ENCODE assay signal across 8 cellular contexts in the genomic region with DNA sequence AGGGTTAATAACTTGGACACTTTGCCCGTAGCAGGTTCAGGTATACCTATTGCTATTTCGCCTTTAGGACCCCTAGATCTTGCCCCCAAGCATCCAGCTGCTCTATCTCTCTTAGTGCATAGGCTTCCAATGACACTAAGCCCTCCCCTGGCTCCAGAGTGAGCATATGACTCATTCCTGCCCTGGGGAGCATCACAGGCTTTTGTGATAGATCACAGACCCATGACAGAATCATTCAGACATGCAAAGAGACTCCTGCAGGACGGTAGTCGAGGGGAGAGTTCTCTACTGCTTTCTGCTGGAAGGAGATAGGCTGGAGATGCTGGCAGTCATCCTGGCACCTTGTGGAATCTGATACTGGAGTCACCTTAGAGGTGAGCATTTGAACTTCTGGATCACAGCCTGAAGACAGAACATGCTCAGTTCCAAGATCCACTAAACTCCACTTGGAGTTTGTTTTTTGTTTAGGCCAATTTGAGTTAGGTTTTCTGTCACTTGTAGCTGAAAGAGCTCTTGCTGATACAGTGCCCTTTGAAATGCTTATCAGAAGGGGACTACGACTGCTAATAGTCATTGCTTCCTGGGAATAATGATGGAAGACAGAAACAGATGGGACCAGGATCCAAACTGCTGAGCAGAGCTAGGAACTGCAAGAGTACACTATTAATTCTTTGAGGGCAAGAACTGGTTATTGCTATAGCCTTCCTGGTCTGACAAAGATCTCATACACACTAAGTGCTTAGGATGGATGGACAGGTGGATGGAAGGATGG. TPM values are rescaled to one million over a fixed set of nuclear protein-coding genes. Genes with fewer than 3 reads are reported as not detected.
DNase-seq lines count a peak whose midpoint lies in the region; ATAC-seq and TF ChIP-seq lines count a peak whose summit lies in the region.

No MANE protein-coding gene starts in this region.

- no peak for TF ChIP-seq POLR2A in HCT116 (IDR thresholded peaks at IDR 0.05; ENCODE audit: borderline replicate concordance, extremely low read depth, insufficient read depth, insufficient read length)

- H3K27me3 ChIP-seq in HCT116 (ENCODE audit: insufficient read depth, low read length): no peaks in the 10 kb centered on the region
- no peaks in the 10 kb centered on the region for H3K27me3 ChIP-seq in smooth muscle cell (ENCODE audit: low read depth)

- peaks cover 13% of the 10 kb centered on the region for H3K36me3 Mint-ChIP-seq in activated CD4-positive, alpha-beta memory T cell treated with anti-CD3 and anti-CD28 coated beads for 36 hours
- peaks cover 17% of the 10 kb centered on the region for H3K36me3 Mint-ChIP-seq in activated CD4-positive, alpha-beta memory T cell treated with anti-CD3 and anti-CD28 coated beads, Interleukin-2, amount 10 ng/mL, durations not matched to agents 7 days and 5 days (ENCODE audit: low read depth)
- peaks cover 44% of the 10 kb centered on the region for H3K36me3 Mint-ChIP-seq in activated T-cell treated with anti-CD3 and anti-CD28 coated beads, Interleukin-2, amount 50 U/mL, for 24 hours (ENCODE audit: low read depth)

- H3K36me3 ChIP-seq in HCT116 (ENCODE audit: control insufficient read depth in 1 of 2, insufficient read depth in 2 of 2, low read length in 2 of 2) (0 out of 4 replicates have a peak, but pooled peaks cover 0 to 2% of the 10 kb centered on the region in 2 experiments), smooth muscle cell (ENCODE audit: low read depth) (no peaks in the 10 kb centered on the region)

- H3K4me1 Mint-ChIP-seq in activated CD4-positive, alpha-beta memory T cell treated with anti-CD3 and anti-CD28 coated beads for 36 hours (ENCODE audit: low read depth): peaks cover 64% of the 10 kb centered on the region
- H3K4me1 Mint-ChIP-seq in activated CD4-positive, alpha-beta memory T cell treated with anti-CD3 and anti-CD28 coated beads, Interleukin-2, amount 10 ng/mL, durations not matched to agents 7 days and 5 days: peaks cover 25% of the 10 kb centered on the region
- peaks cover 67% of the 10 kb centered on the region for H3K4me1 Mint-ChIP-seq in activated T-cell treated with anti-CD3 and anti-CD28 coated beads, Interleukin-2, amount 50 U/mL, for 24 hours (ENCODE audit: low read depth)

- H3K27ac Mint-ChIP-seq in activated CD4-positive, alpha-beta memory T cell treated with anti-CD3 and anti-CD28 coated beads for 36 hours: no peak overlapping the region
- H3K27ac Mint-ChIP-seq in activated CD4-positive, alpha-beta memory T cell treated with anti-CD3 and anti-CD28 coated beads, Interleukin-2, amount 10 ng/mL, durations not matched to agents 7 days and 5 days: no peak overlapping the region
- H3K27ac Mint-ChIP-seq in activated T-cell treated with anti-CD3 and anti-CD28 coated beads, Interleukin-2, amount 50 U/mL, for 24 hours: peak overlapping the region; percentile 5

- no peaks in the 10 kb centered on the region for H3K9me3 ChIP-seq in HCT116 (ENCODE audit: control insufficient read depth in 1 of 2, insufficient read depth in 1 of 2, low read depth in 1 of 2, low read length in 2 of 2)
- H3K9me3 ChIP-seq in smooth muscle cell (replicated peaks; ENCODE audit: low read depth): no peaks in the 10 kb centered on the region

- no peaks in the 10 kb centered on the region for H3K9me3 Mint-ChIP-seq in activated CD4-positive, alpha-beta memory T cell treated with anti-CD3 and anti-CD28 coated beads for 36 hours
- no peaks in the 10 kb centered on the region for H3K9me3 Mint-ChIP-seq in activated CD4-positive, alpha-beta memory T cell treated with anti-CD3 and anti-CD28 coated beads, Interleukin-2, amount 10 ng/mL, durations not matched to agents 7 days and 5 days
- H3K9me3 Mint-ChIP-seq in activated T-cell treated with anti-CD3 and anti-CD28 coated beads, Interleukin-2, amount 50 U/mL, for 24 hours: no peaks in the 10 kb centered on the region

- peak; percentile 69 for DNase-seq in activated CD4-positive, alpha-beta memory T cell treated with anti-CD3 and anti-CD28 coated beads for 36 hours
- no peak for DNase-seq in activated CD4-positive, alpha-beta memory T cell treated with anti-CD3 and anti-CD28 coated beads, Interleukin-2, amount 10 ng/mL, durations not matched to agents 7 days and 5 days
- DNase-seq in HCT116 (ENCODE audit: low read depth, low spot score) (peak; percentile 85), NAMALWA (ENCODE audit: low spot score) (peak; percentile 11), left cardiac atrium (peak; percentile 64), smooth muscle cell (lab: John Stamatoyannopoulos, UW; ENCODE audit: unreplicated experiment) (no peak)
- DNase-seq in activated T-cell treated with anti-CD3 and anti-CD28 coated beads, Interleukin-2, amount 50 U/mL, for 24 hours: peak; percentile 49

- TF ChIP-seq CTCF in HCT116 (IDR thresholded peaks at IDR 0.05 in 2 of 3, conservative IDR thresholded peaks at IDR 0.05 in 1 of 3; ENCODE audit: borderline replicate concordance in 1 of 3, insufficient read depth in 1 of 3, low read depth in 2 of 3, low read length in 2 of 3): no peak
- no peak for TF ChIP-seq CTCF in smooth muscle cell (IDR thresholded peaks at IDR 0.05; ENCODE audit: borderline replicate concordance, insufficient read depth, poor library complexity, severe bottlenecking)

- intact Hi-C loops in activated CD4-positive, alpha-beta memory T cell treated with anti-CD3 and anti-CD28 coated beads for 36 hours (cut with micrococcal nuclease): loop anchor here (2.0 to 5.0 kb wide), 2 partner anchors 44 to 50 kb away; a partner anchor contains a TSS
- intact Hi-C loops in HCT116 (cut with micrococcal nuclease) (no loop called here), left cardiac atrium (cut with DNase I) (no loop called here)

- H3K4me3 ChIP-seq in HCT116 (replicated peaks in 1 of 2; ENCODE audit: low read depth in 1 of 2, low read length in 2 of 2): no peak overlapping the region
- no peak overlapping the region for H3K4me3 ChIP-seq in smooth muscle cell

- H3K4me2 ChIP-seq in HCT116 (ENCODE audit: low read length) (peak overlapping the region; percentile 44), smooth muscle cell (peak overlapping the region; percentile 56)

- H3F3A ChIP-seq in smooth muscle cell (ENCODE audit: low read depth): peaks cover 30% of the 10 kb centered on the region

- TF ChIP-seq RAD21 in HCT116 (IDR thresholded peaks at IDR 0.05; ENCODE audit: low read depth): no peak

- 0% methylated on average over 5 of the region's 5 CpGs for WGBS in smooth muscle cell (ENCODE audit: low lambda C conversion rate)

- H3K9ac ChIP-seq in HCT116 (ENCODE audit: low read length): no peak overlapping the region
- H3K9ac ChIP-seq in smooth muscle cell (ENCODE audit: low read depth): peak overlapping the region; percentile 60

- peak overlapping the region; percentile 51; the same call in 1 of the 2 replicates for H3K27ac ChIP-seq in HCT116 (ENCODE audit: low read depth, low read length)
- peak overlapping the region; percentile 85 for H3K27ac ChIP-seq in smooth muscle cell (ENCODE audit: low read depth)

- peak; percentile 99 for ATAC-seq in HCT116
- ATAC-seq in left cardiac atrium: peak; percentile 94 to 99
- no peak for ATAC-seq in HG02970 (IDR thresholded peaks at IDR 0.05; ENCODE audit: low FRiP score, unreplicated experiment)

- H3K4me3 Mint-ChIP-seq in activated CD4-positive, alpha-beta memory T cell treated with anti-CD3 and anti-CD28 coated beads for 36 hours: no peak overlapping the region
- no peak overlapping the region for H3K4me3 Mint-ChIP-seq in activated CD4-positive, alpha-beta memory T cell treated with anti-CD3 and anti-CD28 coated beads, Interleukin-2, amount 10 ng/mL, durations not matched to agents 7 days and 5 days
- H3K4me3 Mint-ChIP-seq in activated T-cell treated with anti-CD3 and anti-CD28 coated beads, Interleukin-2, amount 50 U/mL, for 24 hours: no peak overlapping the region

- H3K4me1 ChIP-seq in HCT116 (ENCODE audit: control insufficient read depth in 1 of 2, insufficient read depth in 2 of 2, low read length in 2 of 2) (peaks cover 21 to 24% of the 10 kb centered on the region in 2 experiments), smooth muscle cell (ENCODE audit: low read depth) (peaks cover 21% of the 10 kb centered on the region)

- no TSS peak for BruUV-seq in HCT116 (replicated peaks; lab: Mats Ljungman, UMichigan)

- H2AFZ ChIP-seq in HCT116 (ENCODE audit: low read depth, low read length, poor library complexity, severe bottlenecking): no peak overlapping the region
- H2AFZ ChIP-seq in smooth muscle cell (ENCODE audit: low read depth): no peak overlapping the region

- H4K20me1 ChIP-seq in HCT116 (ENCODE audit: insufficient read depth) (no peaks in the 10 kb centered on the region), smooth muscle cell (ENCODE audit: low read depth) (no peaks in the 10 kb centered on the region)

- H3K27me3 Mint-ChIP-seq in activated CD4-positive, alpha-beta memory T cell treated with anti-CD3 and anti-CD28 coated beads for 36 hours: no peaks in the 10 kb centered on the region
- no peaks in the 10 kb centered on the region for H3K27me3 Mint-ChIP-seq in activated CD4-positive, alpha-beta memory T cell treated with anti-CD3 and anti-CD28 coated beads, Interleukin-2, amount 10 ng/mL, durations not matched to agents 7 days and 5 days
- no peaks in the 10 kb centered on the region for H3K27me3 Mint-ChIP-seq in activated T-cell treated with anti-CD3 and anti-CD28 coated beads, Interleukin-2, amount 50 U/mL, for 24 hours

- no peaks in the 10 kb centered on the region for H3K9me2 ChIP-seq in HCT116 (ENCODE audit: insufficient read depth)

- RAD21 ChIA-PET in HCT116 (lab: Charles Lee; ENCODE audit: low non-redundant PET in 1 of 2, low total read pairs in 2 of 2, uncharacterized antibody in 2 of 2, unreplicated experiment in 2 of 2): interaction anchor here in 1 of 2 experiments (0.6 kb wide), 1 partner anchor 76 kb away, joined by 3 read pairs; no protein-coding TSS in a partner anchor

- H3K79me2 ChIP-seq in HCT116 (ENCODE audit: insufficient read depth, low read length) (no peaks in the 10 kb centered on the region), smooth muscle cell (ENCODE audit: low read depth) (no peaks in the 10 kb centered on the region)

- CTCF ChIA-PET in activated CD4-positive, alpha-beta memory T cell treated with anti-CD3 and anti-CD28 coated beads for 36 hours (lab: Charles Lee): interaction anchor here (1.9 to 2.4 kb wide), 3 partner anchors 11 to 76 kb away, joined by 6 to 11 read pairs (median 8); a partner anchor contains a TSS
- CTCF ChIA-PET in activated CD4-positive, alpha-beta memory T cell treated with anti-CD3 and anti-CD28 coated beads, Interleukin-2, amount 10 ng/mL, durations not matched to agents 7 days and 5 days (lab: Charles Lee): interaction anchor here (0.5 to 0.6 kb wide), 2 partner anchors 16 to 81 kb away, joined by 3 read pairs; no protein-coding TSS in a partner anchor
- CTCF ChIA-PET in HCT116 (lab: Charles Lee): no interaction called here

- POLR2A ChIA-PET in activated CD4-positive, alpha-beta memory T cell treated with anti-CD3 and anti-CD28 coated beads for 36 hours (lab: Charles Lee): interaction anchor here (1.0 kb wide), 1 partner anchor 11 kb away, joined by 4 read pairs; a partner anchor contains a TSS
- POLR2A ChIA-PET in activated CD4-positive, alpha-beta memory T cell treated with anti-CD3 and anti-CD28 coated beads, Interleukin-2, amount 10 ng/mL, durations not matched to agents 7 days and 5 days (lab: Charles Lee): no interaction called here
- POLR2A ChIA-PET in HCT116 (lab: Charles Lee): no interaction called here

RNA-seq across cellular contexts. Expression of a gene that starts 11.0 kb away (rescaled TPM):
- 10 to 100 TPM; 18.1 to 18.6 TPM for total RNA-seq in activated CD4-positive, alpha-beta memory T cell treated with anti-CD3 and anti-CD28 coated beads for 36 hours
- total RNA-seq in activated CD4-positive, alpha-beta memory T cell treated with anti-CD3 and anti-CD28 coated beads, Interleukin-2, amount 10 ng/mL, durations not matched to agents 7 days and 5 days: 10 to 100 TPM; 14.8 to 14.9 TPM
- 10.8 TPM for total RNA-seq in HCT116 (2021; ENCODE audit: unreplicated experiment)
- polyA plus RNA-seq in HCT116 (2012): 3.7 and 4.3 TPM in 2 replicates
- total RNA-seq in left cardiac atrium: 1 to 10 TPM; 6.2 to 9.2 TPM
- 2.7 and 3.6 TPM in 2 replicates for total RNA-seq in smooth muscle cell
- polyA plus RNA-seq in smooth muscle cell: 1.1 and 2.6 TPM in 2 replicates

RNA-seq across cellular contexts. Expression of a gene that starts 24.9 kb away (rescaled TPM):
- total RNA-seq in activated CD4-positive, alpha-beta memory T cell treated with anti-CD3 and anti-CD28 coated beads for 36 hours: 1 to 10 TPM; 6.7 to 7.9 TPM
- 1 to 10 TPM; 6.2 to 6.5 TPM for total RNA-seq in activated CD4-positive, alpha-beta memory T cell treated with anti-CD3 and anti-CD28 coated beads, Interleukin-2, amount 10 ng/mL, durations not matched to agents 7 days and 5 days
- 5.7 TPM for total RNA-seq in HCT116 (2021; ENCODE audit: unreplicated experiment)
- polyA plus RNA-seq in HCT116 (2012): 0.91 and 1.4 TPM in 2 replicates
- 10 to 100 TPM in 1 of 2 donors, 1 to 10 TPM in 1; 6.0 to 16.7 TPM for total RNA-seq in left cardiac atrium
- 4.2 and 7.8 TPM in 2 replicates for total RNA-seq in smooth muscle cell
- 1.5 and 1.7 TPM in 2 replicates for polyA plus RNA-seq in smooth muscle cell

RNA-seq across cellular contexts. Expression of a gene that starts 45.2 kb away (rescaled TPM):
- not detected for total RNA-seq in activated CD4-positive, alpha-beta memory T cell treated with anti-CD3 and anti-CD28 coated beads for 36 hours
- total RNA-seq in activated CD4-positive, alpha-beta memory T cell treated with anti-CD3 and anti-CD28 coated beads, Interleukin-2, amount 10 ng/mL, durations not matched to agents 7 days and 5 days: not detected
- total RNA-seq in HCT116 (2021; ENCODE audit: unreplicated experiment) (not detected), left cardiac atrium (under 1 TPM in 1 of 2 donors, not detected in 1; 0.15 TPM), smooth muscle cell (not detected in 2 replicates)
- polyA plus RNA-seq in HCT116 (2012): not detected in 2 replicates
- not detected in 2 replicates for polyA plus RNA-seq in smooth muscle cell

Comparison
In these comparisons a context has a peak if more than half of its experiments do, and no peak if none do; other contexts are left out.
1. DNase-seq: peak in activated CD4-positive, alpha-beta memory T cell treated with anti-CD3 and anti-CD28 coated beads for 36 hours (single experiment), HCT116 (single experiment), NAMALWA (single experiment), activated T-cell treated with anti-CD3 and anti-CD28 coated beads, Interleukin-2, amount 50 U/mL, for 24 hours (single experiment) and left cardiac atrium (single experiment); none in activated CD4-positive, alpha-beta memory T cell treated with anti-CD3 and anti-CD28 coated beads, Interleukin-2, amount 10 ng/mL, durations not matched to agents 7 days and 5 days (single experiment) and smooth muscle cell (single experiment).